5 cellular contexts compared by ENCODE assay signal in genomic region chr21:18174370-18174769, GRCh38.
"Had no signal": no experiment of that assay in that cellular context is flagged by ENCODE, and none has a peak within 500 bp of the region (broad histone marks: within the 10 kb centered on the region; RNA-seq: fewer than 3 reads in every experiment).

No MANE protein-coding gene starts in this region.

- DNase-seq: KBM-7, KG1 had no signal

- H3K27ac ChIP-seq: HL-60, KMS-11 had no signal

- FAIRE-seq: HTR-8/SVneo had no signal

- H3K4me2 ChIP-seq: KMS-11 had no signal

- H3K9ac ChIP-seq: KMS-11 had no signal
